Comparison of ENCODE assay signal across 1 cellular context in the genomic region with DNA sequence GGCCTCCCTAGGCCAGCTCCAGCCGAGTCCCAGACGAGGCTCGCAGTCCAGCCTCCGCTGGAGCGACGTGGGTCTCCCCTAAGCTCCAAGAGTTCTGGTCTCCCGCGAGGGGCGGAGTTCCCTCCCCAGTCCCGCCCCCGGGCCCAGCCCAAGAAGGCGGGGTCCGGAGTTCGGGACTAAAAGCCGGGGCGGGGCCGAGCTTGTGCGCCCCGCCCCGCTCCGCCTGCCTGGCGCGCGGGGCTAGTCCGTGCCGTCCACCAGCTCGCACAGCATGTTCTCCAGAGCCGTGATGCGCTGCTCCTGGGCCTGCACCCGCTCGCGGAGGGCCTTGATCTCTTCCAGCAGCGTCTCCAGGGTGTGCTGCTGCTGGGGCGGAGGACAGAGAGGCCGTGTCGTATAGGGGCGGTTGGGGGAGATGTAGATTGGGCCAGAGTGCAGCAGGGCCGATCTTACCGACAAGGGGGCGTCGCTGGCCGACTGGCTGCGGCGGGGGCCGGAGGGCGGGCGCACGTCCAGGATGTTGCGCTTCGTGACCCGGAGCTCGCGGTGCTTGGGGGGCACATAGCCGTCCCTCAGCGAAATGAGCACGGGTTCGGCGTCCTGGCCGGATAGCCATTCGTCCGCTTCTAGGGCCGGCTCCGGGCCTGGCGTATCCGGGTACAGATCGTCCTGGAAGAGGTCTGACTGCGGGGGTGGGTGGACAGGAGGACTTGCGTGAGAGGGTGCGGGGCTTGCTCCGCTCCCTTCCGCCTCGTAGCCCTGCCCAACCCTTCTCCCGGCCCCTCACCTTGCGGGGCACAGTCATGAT.
TF ChIP-seq lines count a peak whose summit lies in the region.

No MANE protein-coding gene starts in this region.

TF ChIP-seq in K562, 482 proteins besides CTCF, POLR2A, EP300 and RAD21 (continued from another document):
- TF ChIP-seq ZBTB17 (CRISPR knock-in tag; IDR thresholded peaks at IDR 0.05) (no peak), ATF1 (CRISPR knock-in tag; IDR thresholded peaks at IDR 0.05) (no peak), ATF1 (tag; IDR thresholded peaks at IDR 0.05) (0 out of 2 replicates have a peak, but pooled peaks have one; percentile 12), CXXC5 (CRISPR knock-in tag; IDR thresholded peaks at IDR 0.05) (peak; percentile 59), ZNF75A (CRISPR knock-in tag; IDR thresholded peaks at IDR 0.05) (no peak), RCOR1 (IDR thresholded peaks at IDR 0.05; ENCODE audit: borderline replicate concordance in 1 of 2, low read depth in 2 of 2, low read length in 2 of 2) (0 out of 4 replicates have a peak, but pooled peaks of 1 of the 2 experiments have one; percentile 12), ZFX (CRISPR knock-in tag; IDR thresholded peaks at IDR 0.05) (peak; percentile 48; the same call in 1 of the 2 replicates), NRF1 (conservative IDR thresholded peaks at IDR 0.05 in 1 of 2, IDR thresholded peaks at IDR 0.05 in 1 of 2) (peak; percentile 68 to 75), MAX (CRISPR knock-in tag; IDR thresholded peaks at IDR 0.05) (0 out of 2 replicates have a peak, but pooled peaks have one; percentile 40), L3MBTL2 (IDR thresholded peaks at IDR 0.05) (peak; percentile 90), ESRRB (CRISPR knock-in tag; IDR thresholded peaks at IDR 0.05; ENCODE audit: borderline replicate concordance) (no peak), HCFC1 (IDR thresholded peaks at IDR 0.05; ENCODE audit: low read depth, low read length) (no peak), BCOR (IDR thresholded peaks at IDR 0.05) (peak; percentile 25; the same call in 1 of the 2 replicates), RBM22 (IDR thresholded peaks at IDR 0.05; ENCODE audit: low read depth, low read length, poor library complexity, severe bottlenecking) (no peak), E2F6 (IDR thresholded peaks at IDR 0.05; ENCODE audit: borderline replicate concordance in 1 of 2, extremely low read depth in 1 of 2, insufficient read depth in 1 of 2, insufficient read length in 1 of 2, low read depth in 1 of 2, low read length in 1 of 2, poor library complexity in 1 of 2, severe bottlenecking in 1 of 2) (peak; percentile 62 to 90), HMGN3 (IDR thresholded peaks at IDR 0.05; ENCODE audit: borderline replicate concordance, extremely low read depth, insufficient read length, low read depth, low read length) (peak; percentile 50), HSF4 (CRISPR knock-in tag; IDR thresholded peaks at IDR 0.05; ENCODE audit: borderline replicate concordance) (no peak)
- TF ChIP-seq, protein P1, sequence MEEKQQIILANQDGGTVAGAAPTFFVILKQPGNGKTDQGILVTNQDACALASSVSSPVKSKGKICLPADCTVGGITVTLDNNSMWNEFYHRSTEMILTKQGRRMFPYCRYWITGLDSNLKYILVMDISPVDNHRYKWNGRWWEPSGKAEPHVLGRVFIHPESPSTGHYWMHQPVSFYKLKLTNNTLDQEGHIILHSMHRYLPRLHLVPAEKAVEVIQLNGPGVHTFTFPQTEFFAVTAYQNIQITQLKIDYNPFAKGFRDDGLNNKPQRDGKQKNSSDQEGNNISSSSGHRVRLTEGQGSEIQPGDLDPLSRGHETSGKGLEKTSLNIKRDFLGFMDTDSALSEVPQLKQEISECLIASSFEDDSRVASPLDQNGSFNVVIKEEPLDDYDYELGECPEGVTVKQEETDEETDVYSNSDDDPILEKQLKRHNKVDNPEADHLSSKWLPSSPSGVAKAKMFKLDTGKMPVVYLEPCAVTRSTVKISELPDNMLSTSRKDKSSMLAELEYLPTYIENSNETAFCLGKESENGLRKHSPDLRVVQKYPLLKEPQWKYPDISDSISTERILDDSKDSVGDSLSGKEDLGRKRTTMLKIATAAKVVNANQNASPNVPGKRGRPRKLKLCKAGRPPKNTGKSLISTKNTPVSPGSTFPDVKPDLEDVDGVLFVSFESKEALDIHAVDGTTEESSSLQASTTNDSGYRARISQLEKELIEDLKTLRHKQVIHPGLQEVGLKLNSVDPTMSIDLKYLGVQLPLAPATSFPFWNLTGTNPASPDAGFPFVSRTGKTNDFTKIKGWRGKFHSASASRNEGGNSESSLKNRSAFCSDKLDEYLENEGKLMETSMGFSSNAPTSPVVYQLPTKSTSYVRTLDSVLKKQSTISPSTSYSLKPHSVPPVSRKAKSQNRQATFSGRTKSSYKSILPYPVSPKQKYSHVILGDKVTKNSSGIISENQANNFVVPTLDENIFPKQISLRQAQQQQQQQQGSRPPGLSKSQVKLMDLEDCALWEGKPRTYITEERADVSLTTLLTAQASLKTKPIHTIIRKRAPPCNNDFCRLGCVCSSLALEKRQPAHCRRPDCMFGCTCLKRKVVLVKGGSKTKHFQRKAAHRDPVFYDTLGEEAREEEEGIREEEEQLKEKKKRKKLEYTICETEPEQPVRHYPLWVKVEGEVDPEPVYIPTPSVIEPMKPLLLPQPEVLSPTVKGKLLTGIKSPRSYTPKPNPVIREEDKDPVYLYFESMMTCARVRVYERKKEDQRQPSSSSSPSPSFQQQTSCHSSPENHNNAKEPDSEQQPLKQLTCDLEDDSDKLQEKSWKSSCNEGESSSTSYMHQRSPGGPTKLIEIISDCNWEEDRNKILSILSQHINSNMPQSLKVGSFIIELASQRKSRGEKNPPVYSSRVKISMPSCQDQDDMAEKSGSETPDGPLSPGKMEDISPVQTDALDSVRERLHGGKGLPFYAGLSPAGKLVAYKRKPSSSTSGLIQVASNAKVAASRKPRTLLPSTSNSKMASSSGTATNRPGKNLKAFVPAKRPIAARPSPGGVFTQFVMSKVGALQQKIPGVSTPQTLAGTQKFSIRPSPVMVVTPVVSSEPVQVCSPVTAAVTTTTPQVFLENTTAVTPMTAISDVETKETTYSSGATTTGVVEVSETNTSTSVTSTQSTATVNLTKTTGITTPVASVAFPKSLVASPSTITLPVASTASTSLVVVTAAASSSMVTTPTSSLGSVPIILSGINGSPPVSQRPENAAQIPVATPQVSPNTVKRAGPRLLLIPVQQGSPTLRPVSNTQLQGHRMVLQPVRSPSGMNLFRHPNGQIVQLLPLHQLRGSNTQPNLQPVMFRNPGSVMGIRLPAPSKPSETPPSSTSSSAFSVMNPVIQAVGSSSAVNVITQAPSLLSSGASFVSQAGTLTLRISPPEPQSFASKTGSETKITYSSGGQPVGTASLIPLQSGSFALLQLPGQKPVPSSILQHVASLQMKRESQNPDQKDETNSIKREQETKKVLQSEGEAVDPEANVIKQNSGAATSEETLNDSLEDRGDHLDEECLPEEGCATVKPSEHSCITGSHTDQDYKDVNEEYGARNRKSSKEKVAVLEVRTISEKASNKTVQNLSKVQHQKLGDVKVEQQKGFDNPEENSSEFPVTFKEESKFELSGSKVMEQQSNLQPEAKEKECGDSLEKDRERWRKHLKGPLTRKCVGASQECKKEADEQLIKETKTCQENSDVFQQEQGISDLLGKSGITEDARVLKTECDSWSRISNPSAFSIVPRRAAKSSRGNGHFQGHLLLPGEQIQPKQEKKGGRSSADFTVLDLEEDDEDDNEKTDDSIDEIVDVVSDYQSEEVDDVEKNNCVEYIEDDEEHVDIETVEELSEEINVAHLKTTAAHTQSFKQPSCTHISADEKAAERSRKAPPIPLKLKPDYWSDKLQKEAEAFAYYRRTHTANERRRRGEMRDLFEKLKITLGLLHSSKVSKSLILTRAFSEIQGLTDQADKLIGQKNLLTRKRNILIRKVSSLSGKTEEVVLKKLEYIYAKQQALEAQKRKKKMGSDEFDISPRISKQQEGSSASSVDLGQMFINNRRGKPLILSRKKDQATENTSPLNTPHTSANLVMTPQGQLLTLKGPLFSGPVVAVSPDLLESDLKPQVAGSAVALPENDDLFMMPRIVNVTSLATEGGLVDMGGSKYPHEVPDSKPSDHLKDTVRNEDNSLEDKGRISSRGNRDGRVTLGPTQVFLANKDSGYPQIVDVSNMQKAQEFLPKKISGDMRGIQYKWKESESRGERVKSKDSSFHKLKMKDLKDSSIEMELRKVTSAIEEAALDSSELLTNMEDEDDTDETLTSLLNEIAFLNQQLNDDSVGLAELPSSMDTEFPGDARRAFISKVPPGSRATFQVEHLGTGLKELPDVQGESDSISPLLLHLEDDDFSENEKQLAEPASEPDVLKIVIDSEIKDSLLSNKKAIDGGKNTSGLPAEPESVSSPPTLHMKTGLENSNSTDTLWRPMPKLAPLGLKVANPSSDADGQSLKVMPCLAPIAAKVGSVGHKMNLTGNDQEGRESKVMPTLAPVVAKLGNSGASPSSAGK (IDR thresholded peaks at IDR 0.05): peak; percentile 87
